In genomic region chr16:58614860-58615259, GRCh38 we compare ENCODE assay signal across 12 cellular contexts.
"Had no signal": no experiment of that assay in that cellular context is flagged by ENCODE, and none has a peak within 500 bp of the region (broad histone marks: within the 10 kb centered on the region; RNA-seq: fewer than 3 reads in every experiment).

No MANE protein-coding gene starts in this region.

- H3K4me1 ChIP-seq: sigmoid colon had no signal

- ATAC-seq: body of pancreas, esophagus mucosa had no signal

- H3K4me3 ChIP-seq: adrenal gland, body of pancreas, sigmoid colon, upper lobe of left lung had no signal

- DNase-seq: activated CD4-positive, alpha-beta T cell treated with anti-CD3 and anti-CD28 coated beads, Interleukin-2, amount 10 ng/mL, durations not matched to agents 7 days and 5 days; activated CD4-positive, CD25-positive, alpha-beta regulatory T cell; activated naive CD4-positive, alpha-beta T cell treated with anti-CD3 and anti-CD28 coated beads for 36 hours; body of pancreas; dermis blood vessel endothelial cell; sigmoid colon; stimulated activated CD4-positive, alpha-beta T cell treated with anti-CD3 and anti-CD28 coated beads, Interleukin-12 subunit alpha, Interleukin-12 subunit beta, amount 100 ng/mL, for 4 hours; stimulated activated CD4-positive, alpha-beta T cell treated with anti-CD3 and anti-CD28 coated beads, Interleukin-2, amount 100 ng/mL, for 48 hours; stimulated activated naive CD8-positive, alpha-beta T cell treated with anti-CD3 and anti-CD28 coated beads, Interleukin-15, Interleukin-2, amounts not matched to agents 100 U/mL and 50 U/mL, for 24 hours; upper lobe of left lung had no signal

- H3K27ac ChIP-seq: body of pancreas, sigmoid colon, upper lobe of left lung had no signal

- H3K27me3 ChIP-seq: adrenal gland, body of pancreas, sigmoid colon, upper lobe of left lung had no signal
